Comparison of ENCODE assay signal across 12 cellular contexts in the genomic region with DNA sequence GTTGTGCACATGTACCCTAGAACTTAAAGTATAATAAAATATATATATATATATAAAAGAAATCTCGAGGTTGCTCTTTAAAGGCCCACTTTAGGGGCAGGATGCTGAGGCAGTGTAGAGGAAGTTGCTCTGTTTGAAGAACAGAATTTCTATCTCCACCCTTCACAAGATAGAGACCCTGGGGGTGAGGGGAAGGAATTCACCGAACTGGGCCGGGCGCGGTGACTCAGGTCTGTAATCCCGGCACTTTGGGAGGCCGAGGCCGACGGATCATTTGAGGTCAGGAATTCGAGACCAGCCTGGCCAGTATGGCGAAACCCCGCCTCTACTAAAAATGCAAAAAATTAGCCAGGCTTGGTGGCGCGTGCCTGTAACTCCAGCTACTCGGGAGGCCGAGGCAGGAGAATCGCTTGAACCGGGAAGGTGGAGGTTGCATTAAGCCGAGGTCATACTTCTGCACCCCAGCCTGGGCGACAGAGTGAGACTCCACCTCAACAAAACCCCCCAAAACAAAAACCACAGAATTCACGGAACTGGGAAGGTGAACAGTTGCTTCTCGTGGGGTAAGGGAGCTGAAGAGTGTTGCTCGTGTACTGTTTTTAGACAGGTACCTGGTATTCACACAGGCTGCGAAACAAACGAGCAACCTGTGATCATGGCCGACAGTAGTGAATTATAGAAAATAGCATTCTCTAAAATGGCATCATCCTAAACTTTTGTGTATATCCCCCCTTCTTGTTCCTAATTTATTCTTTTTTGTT. TPM values are rescaled to one million over a fixed set of nuclear protein-coding genes. Genes with fewer than 3 reads are reported as not detected.
DNase-seq lines count a peak whose midpoint lies in the region; ATAC-seq and TF ChIP-seq lines count a peak whose summit lies in the region.
"Had no signal": no experiment of that assay in that cellular context is flagged by ENCODE, and none has a peak within 500 bp of the region (broad histone marks: within the 10 kb centered on the region; RNA-seq: fewer than 3 reads in every experiment).

No MANE protein-coding gene starts in this region.

- peak overlapping the region; percentile 90 for H3K4me3 Mint-ChIP-seq in activated T-cell treated with anti-CD3 and anti-CD28 coated beads, Interleukin-2, amount 50 U/mL, for 4 hours

- DNase-seq in stimulated activated CD4-positive, alpha-beta T cell treated with anti-CD3 and anti-CD28 coated beads, Interleukin-2, amount 100 ng/mL, for 24 hours = peak; percentile 30
- DNase-seq in stimulated activated CD4-positive, alpha-beta T cell treated with anti-CD3 and anti-CD28 coated beads, Interleukin-2, amount 100 ng/mL, for 48 hours = no peak
- DNase-seq in activated T-cell treated with anti-CD3 and anti-CD28 coated beads, Interleukin-2, amount 50 U/mL, for 4 hours = no peak
- DNase-seq in lower lobe of right lung = no peak
- DNase-seq in HAP-1 (ENCODE audit: low spot score in 2 of 2) = no peak
- no peak for DNase-seq in NCI-H1048 (lab: John Stamatoyannopoulos, UW)
- DNase-seq in SIG-M5 (lab: John Stamatoyannopoulos, UW) = no peak
- DNase-seq in ACHN = no peak
- DNase-seq: gastrocnemius medialis, NCI-H2107, sigmoid colon had no signal

- H3K4me3 ChIP-seq in lower lobe of right lung = peak overlapping the region; percentile 65
- no peak overlapping the region for H3K4me3 ChIP-seq in HAP-1

- in situ Hi-C loops in HAP-1 (cut with MboI; ENCODE audit: low sequenced_read_pairs) (no loop called here), ACHN (cut with HindIII; ENCODE audit: low pct_ligation_motif_present, low pct_unique_long_range_greater_than_20kb, low sequenced_read_pairs) (no loop called here)

- H3K27me3 ChIP-seq in lower lobe of right lung (ENCODE audit: low read depth) = no peaks in the 10 kb centered on the region
- H3K27me3 ChIP-seq in HAP-1 (ENCODE audit: low read depth) = no peaks in the 10 kb centered on the region
- H3K27me3 ChIP-seq: gastrocnemius medialis, sigmoid colon had no signal

- H3K9me3 Mint-ChIP-seq in activated T-cell treated with anti-CD3 and anti-CD28 coated beads, Interleukin-2, amount 50 U/mL, for 4 hours = no peaks in the 10 kb centered on the region

- intact Hi-C loops in lower lobe of right lung (cut with DNase I) = no loop called here

- no peak for TF ChIP-seq CTCF in lower lobe of right lung (IDR thresholded peaks at IDR 0.05)

- H3K4me1 Mint-ChIP-seq in activated T-cell treated with anti-CD3 and anti-CD28 coated beads, Interleukin-2, amount 50 U/mL, for 4 hours (ENCODE audit: low read depth) = peaks cover 46% of the 10 kb centered on the region

- peaks cover 19% of the 10 kb centered on the region for H3K36me3 Mint-ChIP-seq in activated T-cell treated with anti-CD3 and anti-CD28 coated beads, Interleukin-2, amount 50 U/mL, for 4 hours (ENCODE audit: insufficient read depth)

- H3K36me3 ChIP-seq in lower lobe of right lung (peaks cover 8% of the 10 kb centered on the region), HAP-1 (replicated peaks) (no peaks in the 10 kb centered on the region)
- H3K36me3 ChIP-seq: gastrocnemius medialis, sigmoid colon had no signal

- no peaks in the 10 kb centered on the region for H3K27me3 Mint-ChIP-seq in activated T-cell treated with anti-CD3 and anti-CD28 coated beads, Interleukin-2, amount 50 U/mL, for 4 hours (ENCODE audit: low read depth)

- H3K4me1 ChIP-seq in lower lobe of right lung (peaks cover 10% of the 10 kb centered on the region), HAP-1 (peaks cover 12% of the 10 kb centered on the region)

- H3K9me3 ChIP-seq in lower lobe of right lung (no peaks in the 10 kb centered on the region), HAP-1 (no peaks in the 10 kb centered on the region)
- H3K9me3 ChIP-seq: gastrocnemius medialis, sigmoid colon had no signal

- H3K27ac ChIP-seq in lower lobe of right lung = peak overlapping the region; percentile 84
- H3K27ac ChIP-seq: gastrocnemius medialis, sigmoid colon had no signal

- no peak for ATAC-seq in activated T-cell treated with anti-CD3 and anti-CD28 coated beads, Interleukin-2, amount 50 U/mL, for 4 hours
- no peak for ATAC-seq in lower lobe of right lung
- ATAC-seq: gastrocnemius medialis, left lobe of liver had no signal

RNA-seq across cellular contexts. Expression of a gene that starts 6.2 kb away (rescaled TPM):
- 10 to 100 TPM; 11.8 to 14.9 (median 14.3) TPM for total RNA-seq in activated T-cell treated with anti-CD3 and anti-CD28 coated beads, Interleukin-2, amount 50 U/mL, for 4 hours
- total RNA-seq in lower lobe of right lung = 115 TPM

Comparison
In these comparisons a context has a peak if more than half of its experiments do, and no peak if none do; other contexts are left out.
1. DNase-seq: peak in stimulated activated CD4-positive, alpha-beta T cell treated with anti-CD3 and anti-CD28 coated beads, Interleukin-2, amount 100 ng/mL, for 24 hours (2 of 2); none in stimulated activated CD4-positive, alpha-beta T cell treated with anti-CD3 and anti-CD28 coated beads, Interleukin-2, amount 100 ng/mL, for 48 hours (0 of 2), activated T-cell treated with anti-CD3 and anti-CD28 coated beads, Interleukin-2, amount 50 U/mL, for 4 hours (single experiment), lower lobe of right lung (single experiment), HAP-1 (0 of 2), NCI-H1048 (single experiment), SIG-M5 (single experiment) and ACHN (single experiment).